In genomic region chr1:19689131-19689757, GRCh38 we compare ENCODE assay signal across 20 cellular contexts. TPM values are rescaled to one million over a fixed set of nuclear protein-coding genes. Genes with fewer than 3 reads are reported as not detected.
DNase-seq lines count a peak whose midpoint lies in the region; ATAC-seq and TF ChIP-seq lines count a peak whose summit lies in the region.
"Had no signal": no experiment of that assay in that cellular context is flagged by ENCODE, and none has a peak within 500 bp of the region (broad histone marks: within the 10 kb centered on the region; RNA-seq: fewer than 3 reads in every experiment).

No MANE protein-coding gene starts in this region.

- dilution Hi-C loops in mammary epithelial cell (cut with HindIII; ENCODE audit: low sequenced_read_pairs) = no loop called here

- CTCF ChIA-PET in CD8-positive, alpha-beta T cell (lab: Charles Lee) = interaction anchor here (1.4 to 4.8 kb wide), 4 partner anchors 15 to 37 kb away, joined by 3 to 28 read pairs (median 14); no protein-coding TSS in a partner anchor
- CTCF ChIA-PET in mammary epithelial cell (lab: Charles Lee; ENCODE audit: low non-redundant PET) = no interaction called here

- no peak for DNase-seq in CD4-positive, CD25-positive, alpha-beta regulatory T cell
- no peak for DNase-seq in CD8-positive, alpha-beta T cell
- DNase-seq in NCI-H146 (lab: John Stamatoyannopoulos, UW) (peak; percentile 62), SIG-M5 treated with dmso at 0.1 percent for 504 hours (lab: John Stamatoyannopoulos, UW; ENCODE audit: unreplicated experiment) (no peak), mammary epithelial cell (no peak)
- DNase-seq in effector memory CD4-positive, alpha-beta T cell = no peak
- DNase-seq: activated CD4-positive, alpha-beta T cell treated with anti-CD3 and anti-CD28 coated beads, Interleukin-2, amount 10 ng/mL, durations not matched to agents 24 days and 14 days; effector CD4-positive, alpha-beta T cell; gastrocnemius medialis; NCI-H1930; occipital lobe; upper lobe of left lung had no signal

- TF ChIP-seq CTCF in CD8-positive, alpha-beta T cell (IDR thresholded peaks at IDR 0.05) = no peak
- no peak for TF ChIP-seq CTCF in mammary epithelial cell (conservative IDR thresholded peaks at IDR 0.05 in 1 of 2, IDR thresholded peaks at IDR 0.05 in 1 of 2; ENCODE audit: extremely low read depth in 1 of 2, insufficient read depth in 1 of 2, low read depth in 1 of 2, low read length in 2 of 2)

- intact Hi-C loops in CD8-positive, alpha-beta T cell (cut with DNase I, micrococcal nuclease) = no loop called here
- intact Hi-C loops in mammary epithelial cell (cut with micrococcal nuclease) = no loop called here

- ATAC-seq in CD4-positive, CD25-positive, alpha-beta regulatory T cell (ENCODE audit: low read depth in 2 of 2) = no peak
- ATAC-seq in CD8-positive, alpha-beta T cell = no peak
- no peak for ATAC-seq in GM21515 (IDR thresholded peaks at IDR 0.05; ENCODE audit: unreplicated experiment)
- ATAC-seq: gastrocnemius medialis, HCT116 had no signal

- peaks cover 0 to 10% (median 0%) of the 10 kb centered on the region in 7 donors for H3K9me3 Mint-ChIP-seq in CD4-positive, CD25-positive, alpha-beta regulatory T cell
- H3K9me3 Mint-ChIP-seq in CD8-positive, alpha-beta T cell = no peaks in the 10 kb centered on the region

- no peaks in the 10 kb centered on the region for H3K79me2 ChIP-seq in mammary epithelial cell (ENCODE audit: insufficient read depth, low read length)

- WGBS in mammary epithelial cell (ENCODE audit: low coverage, missing lambda C conversion rate) = 73% methylated on average over 5 of the region's 5 CpGs

- H3K4me1 Mint-ChIP-seq in CD4-positive, CD25-positive, alpha-beta regulatory T cell = peaks cover 0 to 28% (median 22%) of the 10 kb centered on the region in 4 donors
- H3K4me1 Mint-ChIP-seq in CD8-positive, alpha-beta T cell (ENCODE audit: low read depth) = peaks cover 47% of the 10 kb centered on the region

- no peak overlapping the region for H2AFZ ChIP-seq in mammary epithelial cell (ENCODE audit: low read depth, low read length)

- peaks cover 27% of the 10 kb centered on the region for H3K4me1 ChIP-seq in CD4-positive, CD25-positive, alpha-beta regulatory T cell (ENCODE audit: control insufficient read depth, insufficient read depth, low read length, poor library complexity, severe bottlenecking)
- H3K4me1 ChIP-seq in CD8-positive, alpha-beta T cell (ENCODE audit: insufficient read depth, low read length) = peaks cover 35% of the 10 kb centered on the region
- H3K4me1 ChIP-seq in effector memory CD4-positive, alpha-beta T cell (ENCODE audit: control insufficient read depth, insufficient read depth, low read length, poor library complexity, severe bottlenecking) = peaks cover 24% of the 10 kb centered on the region
- no peaks in the 10 kb centered on the region for H3K4me1 ChIP-seq in mammary epithelial cell (ENCODE audit: insufficient read depth, low read length)
- H3K4me1 ChIP-seq: gastrocnemius medialis, upper lobe of left lung had no signal

- no peaks in the 10 kb centered on the region for H3K27me3 ChIP-seq in CD4-positive, CD25-positive, alpha-beta regulatory T cell (ENCODE audit: control insufficient read depth, insufficient read depth, low read length)
- no peaks in the 10 kb centered on the region for H3K27me3 ChIP-seq in CD8-positive, alpha-beta T cell (ENCODE audit: insufficient read depth, low read length)
- no peaks in the 10 kb centered on the region for H3K27me3 ChIP-seq in effector memory CD4-positive, alpha-beta T cell (replicated peaks; ENCODE audit: control insufficient read depth, insufficient read depth, low read length, poor library complexity, severe bottlenecking)
- H3K27me3 ChIP-seq in mammary epithelial cell (ENCODE audit: insufficient read depth, low read length) = no peaks in the 10 kb centered on the region
- H3K27me3 ChIP-seq: esophagus muscularis mucosa, gastrocnemius medialis, upper lobe of left lung had no signal

- H3K4me2 ChIP-seq in mammary epithelial cell (ENCODE audit: insufficient read depth, low read depth, low read length) = no peak overlapping the region

- no peaks in the 10 kb centered on the region for H4K20me1 ChIP-seq in mammary epithelial cell (ENCODE audit: insufficient read depth, low read length)

- H3K4me3 ChIP-seq in CD4-positive, CD25-positive, alpha-beta regulatory T cell (ENCODE audit: low read depth, low read length) = no peak overlapping the region
- no peak overlapping the region for H3K4me3 ChIP-seq in CD8-positive, alpha-beta T cell (ENCODE audit: low read depth, low read length)
- no peak overlapping the region for H3K4me3 ChIP-seq in effector memory CD4-positive, alpha-beta T cell (ENCODE audit: insufficient read depth, low read depth, low read length, poor library complexity, severe bottlenecking)
- H3K4me3 ChIP-seq in mammary epithelial cell (replicated peaks in 1 of 3; ENCODE audit: insufficient read depth in 1 of 3, low read depth in 2 of 3, low read length in 3 of 3) = no peak overlapping the region
- H3K4me3 ChIP-seq: esophagus muscularis mucosa, gastrocnemius medialis, lung, upper lobe of left lung had no signal

- peaks cover 4 to 7% of the 10 kb centered on the region in 2 experiments for H3K9me3 ChIP-seq in CD4-positive, CD25-positive, alpha-beta regulatory T cell (ENCODE audit: control insufficient read depth in 2 of 2, low read length in 2 of 2)
- H3K9me3 ChIP-seq in CD8-positive, alpha-beta T cell (ENCODE audit: low read length) = no peaks in the 10 kb centered on the region
- H3K9me3 ChIP-seq in effector memory CD4-positive, alpha-beta T cell (ENCODE audit: control insufficient read depth, low read length) = peaks cover 7% of the 10 kb centered on the region
- H3K9me3 ChIP-seq in mammary epithelial cell (replicated peaks; ENCODE audit: insufficient read depth, low read length) = no peaks in the 10 kb centered on the region
- H3K9me3 ChIP-seq: esophagus muscularis mucosa, gastrocnemius medialis, upper lobe of left lung had no signal

- peaks cover 34% of the 10 kb centered on the region for H3K36me3 Mint-ChIP-seq in CD4-positive, CD25-positive, alpha-beta regulatory T cell
- peaks cover 34% of the 10 kb centered on the region for H3K36me3 Mint-ChIP-seq in CD8-positive, alpha-beta T cell

- BruUV-seq in mammary epithelial cell (replicated peaks; lab: Mats Ljungman, UMichigan) = no TSS peak

- peak overlapping the region; percentile 67 for H3K27ac ChIP-seq in CD4-positive, CD25-positive, alpha-beta regulatory T cell (ENCODE audit: insufficient read depth, low read length, poor library complexity, severe bottlenecking)
- H3K27ac ChIP-seq in CD8-positive, alpha-beta T cell (ENCODE audit: low read depth, low read length) = peak overlapping the region; percentile 43
- peak overlapping the region; percentile 32 for H3K27ac ChIP-seq in effector memory CD4-positive, alpha-beta T cell (ENCODE audit: insufficient read depth, low read length, poor library complexity, severe bottlenecking)
- no peak overlapping the region for H3K27ac ChIP-seq in mammary epithelial cell (ENCODE audit: insufficient read depth, low read depth, low read length)
- H3K27ac ChIP-seq: esophagus muscularis mucosa, gastrocnemius medialis, upper lobe of left lung had no signal

- POLR2A ChIA-PET in CD8-positive, alpha-beta T cell (lab: Charles Lee) = interaction anchor here (0.9 kb wide), 2 partner anchors 13 to 46 kb away, joined by 3 read pairs; no protein-coding TSS in a partner anchor

- in situ Hi-C loops in mammary epithelial cell (cut with MboI; ENCODE audit: low sequenced_read_pairs in 2 of 2) = no loop called here

- no peaks in the 10 kb centered on the region for H3K27me3 Mint-ChIP-seq in CD4-positive, CD25-positive, alpha-beta regulatory T cell
- H3K27me3 Mint-ChIP-seq in CD8-positive, alpha-beta T cell (ENCODE audit: low read depth) = no peaks in the 10 kb centered on the region
- H3K27me3 Mint-ChIP-seq: activated CD4-positive, alpha-beta T cell treated with anti-CD3 and anti-CD28 coated beads, Interleukin-2, amount 10 ng/mL, durations not matched to agents 24 days and 14 days had no signal

- peak overlapping the region in 2 of 3 donors; percentile 93 to 95 for H3K27ac Mint-ChIP-seq in CD4-positive, CD25-positive, alpha-beta regulatory T cell
- H3K27ac Mint-ChIP-seq in CD8-positive, alpha-beta T cell = peak overlapping the region; percentile 95
- H3K27ac Mint-ChIP-seq: activated CD4-positive, alpha-beta T cell treated with anti-CD3 and anti-CD28 coated beads, Interleukin-2, amount 10 ng/mL, durations not matched to agents 24 days and 14 days had no signal

- peaks cover 3% of the 10 kb centered on the region for H3K36me3 ChIP-seq in CD4-positive, CD25-positive, alpha-beta regulatory T cell (ENCODE audit: control insufficient read depth, insufficient read depth, low read length)
- H3K36me3 ChIP-seq in CD8-positive, alpha-beta T cell (ENCODE audit: insufficient read depth, low read length) = no peaks in the 10 kb centered on the region
- peaks cover 4% of the 10 kb centered on the region for H3K36me3 ChIP-seq in effector memory CD4-positive, alpha-beta T cell (ENCODE audit: control insufficient read depth, insufficient read depth, low read length)
- H3K36me3 ChIP-seq in mammary epithelial cell (ENCODE audit: insufficient read depth, low read length) = no peaks in the 10 kb centered on the region
- H3K36me3 ChIP-seq: gastrocnemius medialis had no signal

- peak overlapping the region in 1 of 4 donors; percentile 16 for H3K4me3 Mint-ChIP-seq in CD4-positive, CD25-positive, alpha-beta regulatory T cell
- H3K4me3 Mint-ChIP-seq in CD8-positive, alpha-beta T cell = no peak overlapping the region
- H3K4me3 Mint-ChIP-seq: activated CD4-positive, alpha-beta T cell treated with anti-CD3 and anti-CD28 coated beads, Interleukin-2, amount 10 ng/mL, durations not matched to agents 24 days and 14 days had no signal

- H3K9ac ChIP-seq in mammary epithelial cell (ENCODE audit: insufficient read depth, low read length) = no peak overlapping the region

RNA-seq across cellular contexts. Expression of gene HTR6, which starts 24.6 kb away (rescaled TPM):
- total RNA-seq in CD4-positive, CD25-positive, alpha-beta regulatory T cell = not detected
- under 1 TPM in 3 of 4 donors, not detected in 1; 0.15 to 0.31 (median 0.19) TPM for polyA plus RNA-seq in CD4-positive, CD25-positive, alpha-beta regulatory T cell
- total RNA-seq in CD8-positive, alpha-beta T cell = 1 to 10 TPM in 1 of 2 experiments, under 1 TPM in 1; 0.87 to 1.1 TPM
- not detected for total RNA-seq in mammary epithelial cell
- polyA plus RNA-seq in mammary epithelial cell = not detected
- not detected for polyA minus RNA-seq in mammary epithelial cell
- total RNA-seq: activated CD4-positive, alpha-beta T cell treated with anti-CD3 and anti-CD28 coated beads, Interleukin-2, amount 10 ng/mL, durations not matched to agents 24 days and 14 days; esophagus muscularis mucosa; gastrocnemius medialis; lung; M059J; NCI-H460; T-helper 1 cell treated with Interleukin-12 subunit alpha and Interleukin-12 subunit beta and Interleukin-4 antibody, amounts not matched to agents 30 ng/mL and 1 ng/mL, for 36 hours; upper lobe of left lung had no signal
- polyA plus RNA-seq: keratinocyte, lung had no signal

RNA-seq across cellular contexts. Expression of gene NBL1, which starts 45.1 kb away (rescaled TPM):
- 3.3 TPM for total RNA-seq in CD4-positive, CD25-positive, alpha-beta regulatory T cell
- polyA plus RNA-seq in CD4-positive, CD25-positive, alpha-beta regulatory T cell = 1 to 10 TPM in 3 of 4 donors, under 1 TPM in 1; 0.39 to 1.4 (median 1.2) TPM
- total RNA-seq in CD8-positive, alpha-beta T cell = 10 to 100 TPM; 76.5 to 80.5 TPM
- 100 to 1,000 TPM in 1 of 2 donors, 10 to 100 TPM in 1; 49.7 to 132 TPM for total RNA-seq in mammary epithelial cell
- 108 TPM for polyA plus RNA-seq in mammary epithelial cell
- polyA minus RNA-seq in mammary epithelial cell = 169 TPM

Comparison
In these comparisons a context has a peak if more than half of its experiments do, and no peak if none do; other contexts are left out.
1. RNA of gene NBL1, which starts 45.1 kb away (total RNA-seq): 49.7 to 132 TPM in mammary epithelial cell and 76.5 to 80.5 TPM in CD8-positive, alpha-beta T cell; 3.3 TPM in CD4-positive, CD25-positive, alpha-beta regulatory T cell (single experiment); every median in the first group is over 10 times any median in the second.